ENCODE assay signal across 25 cellular contexts in genomic region chr15:22922003-22922402, GRCh38.
"Had no signal": no experiment of that assay in that cellular context is flagged by ENCODE, and none has a peak within 500 bp of the region (broad histone marks: within the 10 kb centered on the region; RNA-seq: fewer than 3 reads in every experiment).

No MANE protein-coding gene starts in this region.

- H3K9me3 ChIP-seq: lower lobe of right lung, thoracic aorta, tibial nerve, upper lobe of right lung, uterus had no signal

- H3K27ac Mint-ChIP-seq: immature natural killer cell; nephron; neural progenitor cell; progenitor cell of endocrine pancreas; stimulated activated naive B cell treated with anti-CD40 and anti-IgM and Interleukin-4, amounts not matched to agents 10 μg/mL and 1 μg/mL and 100 μg/mL, for 72 hours; stimulated activated naive CD8-positive, alpha-beta T cell treated with anti-CD3 and anti-CD28 coated beads, Interleukin-15, Interleukin-2, amounts not matched to agents 100 ng/mL and 50 ng/mL, for 24 hours had no signal

- H3K9ac ChIP-seq: neural progenitor cell, parathyroid adenoma had no signal

- H3K4me3 ChIP-seq: coronary artery, lower lobe of right lung, neural progenitor cell, smooth muscle cell, thoracic aorta, tibial nerve, upper lobe of right lung, uterus had no signal

- H3K4me3 Mint-ChIP-seq: immature natural killer cell; nephron; neural progenitor cell; stimulated activated naive B cell treated with anti-CD40 and anti-IgM and Interleukin-4, amounts not matched to agents 10 μg/mL and 1 μg/mL and 100 μg/mL, for 72 hours; stimulated activated naive CD8-positive, alpha-beta T cell treated with anti-CD3 and anti-CD28 coated beads, Interleukin-15, Interleukin-2, amounts not matched to agents 100 ng/mL and 50 ng/mL, for 24 hours had no signal

- ATAC-seq: left colon; left ventricle myocardium superior; sciatic nerve; stimulated activated naive B cell treated with anti-CD40 and anti-IgM and Interleukin-4, amounts not matched to agents 10 μg/mL and 1 μg/mL and 100 μg/mL, for 72 hours; upper lobe of right lung had no signal

- H3K4me1 ChIP-seq: lower lobe of right lung, neural progenitor cell, parathyroid adenoma, tibial nerve, upper lobe of right lung, uterus had no signal

- DNase-seq: dermis blood vessel endothelial cell; effector memory CD4-positive, alpha-beta T cell; erythroblast; hypothalamus; immature natural killer cell; islet precursor cell; kidney glomerular epithelial cell; left colon; left ventricle myocardium superior; lower lobe of right lung; stimulated activated naive B cell treated with anti-CD40 and anti-IgM and Interleukin-4, amounts not matched to agents 10 μg/mL and 1 μg/mL and 100 μg/mL, for 72 hours; upper lobe of right lung; uterus had no signal

- H3K27me3 ChIP-seq: neural progenitor cell, tibial nerve, upper lobe of right lung, uterus had no signal

- H3K4me1 Mint-ChIP-seq: immature natural killer cell; nephron; neural progenitor cell; stimulated activated naive B cell treated with anti-CD40 and anti-IgM and Interleukin-4, amounts not matched to agents 10 μg/mL and 1 μg/mL and 100 μg/mL, for 72 hours had no signal

- H3K27me3 Mint-ChIP-seq: progenitor cell of endocrine pancreas; stimulated activated naive B cell treated with anti-CD40 and anti-IgM and Interleukin-4, amounts not matched to agents 10 μg/mL and 1 μg/mL and 100 μg/mL, for 72 hours; stimulated activated naive CD8-positive, alpha-beta T cell treated with anti-CD3 and anti-CD28 coated beads, Interleukin-15, Interleukin-2, amounts not matched to agents 100 ng/mL and 50 ng/mL, for 24 hours had no signal

- H2AFZ ChIP-seq: neural progenitor cell, parathyroid adenoma had no signal

- FAIRE-seq: endothelial cell of umbilical vein, frontal cortex had no signal

- H3K4me2 ChIP-seq: neural progenitor cell, smooth muscle cell had no signal

- H3K27ac ChIP-seq: coronary artery, lower lobe of right lung, neural progenitor cell, parathyroid adenoma, thoracic aorta, tibial nerve, upper lobe of right lung, uterus had no signal

- H3K9me3 Mint-ChIP-seq: immature natural killer cell; nephron; neural progenitor cell; stimulated activated naive B cell treated with anti-CD40 and anti-IgM and Interleukin-4, amounts not matched to agents 10 μg/mL and 1 μg/mL and 100 μg/mL, for 72 hours; stimulated activated naive CD8-positive, alpha-beta T cell treated with anti-CD3 and anti-CD28 coated beads, Interleukin-15, Interleukin-2, amounts not matched to agents 100 ng/mL and 50 ng/mL, for 24 hours had no signal

- H3K79me2 ChIP-seq: parathyroid adenoma had no signal

- H3K36me3 ChIP-seq: neural progenitor cell, uterus had no signal
